In genomic region chr2:42974697-42975357, GRCh38 we compare ENCODE assay signal across 1 cellular context.
TF ChIP-seq lines count a peak whose summit lies in the region.

No MANE protein-coding gene starts in this region.

TF ChIP-seq in GM23338, 12 proteins besides CTCF, POLR2A, EP300 and RAD21 (continued from another document):
- TF ChIP-seq ZNF462 (CRISPR knock-in tag; IDR thresholded peaks at IDR 0.05) (no peak), POLR2AphosphoS5 (IDR thresholded peaks at IDR 0.05; ENCODE audit: low read depth) (no peak)
